In the genomic region with DNA sequence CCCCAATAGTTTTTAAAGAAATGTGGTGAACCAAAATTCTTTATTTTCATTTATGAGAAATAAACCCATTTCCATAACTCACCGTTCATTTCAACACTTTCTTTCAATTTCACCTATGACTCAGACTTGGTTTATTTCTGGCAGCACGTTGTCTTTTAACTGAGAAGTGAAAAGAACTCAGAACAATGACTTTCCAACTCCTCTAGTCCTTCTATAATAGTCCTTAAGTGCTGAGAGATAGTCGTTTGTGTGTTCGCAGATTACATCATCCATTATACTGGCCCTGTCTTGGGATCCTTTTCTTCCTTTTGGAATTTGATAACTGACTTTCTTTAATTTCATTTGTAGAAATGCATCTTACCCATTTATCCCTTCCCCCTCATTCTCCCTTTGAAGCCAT, we compare ENCODE assay signal across 9 cellular contexts.
DNase-seq lines count a peak whose midpoint lies in the region; ATAC-seq and TF ChIP-seq lines count a peak whose summit lies in the region.
"Had no signal": no experiment of that assay in that cellular context is flagged by ENCODE, and none has a peak within 500 bp of the region (broad histone marks: within the 10 kb centered on the region; RNA-seq: fewer than 3 reads in every experiment).

No MANE protein-coding gene starts in this region.

- H3K27me3 ChIP-seq in tibial nerve: no peaks in the 10 kb centered on the region

- ATAC-seq in GM18498 (IDR thresholded peaks at IDR 0.05; ENCODE audit: unreplicated experiment): peak; percentile 84
- ATAC-seq in GM19438 (IDR thresholded peaks at IDR 0.05; ENCODE audit: low read depth, unreplicated experiment): peak; percentile 69
- peak; percentile 65 for ATAC-seq in HG03060 (IDR thresholded peaks at IDR 0.05; ENCODE audit: low read depth, unreplicated experiment)

- H3K36me3 Mint-ChIP-seq in activated naive CD8-positive, alpha-beta T cell: no peaks in the 10 kb centered on the region

- H3K4me3 ChIP-seq in tibial nerve: no peak overlapping the region

- H3K4me1 ChIP-seq in tibial nerve: no peaks in the 10 kb centered on the region

- DNase-seq in tibial nerve (ENCODE audit: low spot score in 2 of 2) (no peak), iPS-NIHi11 (ENCODE audit: low spot score) (no peak), NCI-H187 treated with DMSO at 0.1 percent for 48 hours (lab: John Stamatoyannopoulos, UW) (no peak)
- no peak for DNase-seq in activated CD4-positive, CD25-positive, alpha-beta regulatory T cell treated with anti-CD3 and anti-CD28 coated beads, Interleukin-2, amount 50 U/mL, for 72 hours
- DNase-seq: stimulated activated CD4-positive, alpha-beta T cell treated with anti-CD3 and anti-CD28 coated beads, Interleukin-2, amount 100 ng/mL, for 48 hours had no signal

- no peaks in the 10 kb centered on the region for H3K36me3 ChIP-seq in tibial nerve

- peaks cover 15% of the 10 kb centered on the region for H3K4me1 Mint-ChIP-seq in activated naive CD8-positive, alpha-beta T cell (ENCODE audit: low read depth)

- H3K9me3 ChIP-seq in tibial nerve: no peaks in the 10 kb centered on the region

- no peaks in the 10 kb centered on the region for H3K27me3 Mint-ChIP-seq in activated naive CD8-positive, alpha-beta T cell

- no peaks in the 10 kb centered on the region for H3K9me3 Mint-ChIP-seq in activated naive CD8-positive, alpha-beta T cell (ENCODE audit: low read depth)

- no peak overlapping the region for H3K27ac ChIP-seq in tibial nerve

- H3K27ac Mint-ChIP-seq in activated naive CD8-positive, alpha-beta T cell: peak overlapping the region; percentile 89

- WGBS in tibial nerve, 2 donors: 24 to 33% methylated on average over 4 of the region's 4 CpGs

- H3K4me3 Mint-ChIP-seq in activated naive CD8-positive, alpha-beta T cell: peak overlapping the region; percentile 42

- no peak for TF ChIP-seq CTCF in tibial nerve (IDR thresholded peaks at IDR 0.05)

- no peak for TF ChIP-seq POLR2A in tibial nerve (IDR thresholded peaks at IDR 0.05)

- TF ChIP-seq EP300 in tibial nerve (IDR thresholded peaks at IDR 0.05): no peak
